Comparison of ENCODE assay signal across 17 cellular contexts in genomic region chr12:12473223-12473622, GRCh38.
DNase-seq lines count a peak whose midpoint lies in the region; ATAC-seq and TF ChIP-seq lines count a peak whose summit lies in the region.
"Had no signal": no experiment of that assay in that cellular context is flagged by ENCODE, and none has a peak within 500 bp of the region (broad histone marks: within the 10 kb centered on the region; RNA-seq: fewer than 3 reads in every experiment).

No MANE protein-coding gene starts in this region.

- no peak for TF ChIP-seq EP300 in transverse colon (IDR thresholded peaks at IDR 0.05; ENCODE audit: low read depth)

- peak overlapping the region; percentile 88 for H3K27ac ChIP-seq in CD4-positive, CD25-positive, alpha-beta regulatory T cell (ENCODE audit: insufficient read depth, low read length, poor library complexity, severe bottlenecking)
- peak overlapping the region; percentile 81 for H3K27ac ChIP-seq in CD4-positive, alpha-beta memory T cell (ENCODE audit: low read depth, low read length)
- no peak overlapping the region for H3K27ac ChIP-seq in naive thymus-derived CD4-positive, alpha-beta T cell (ENCODE audit: low read depth, low read length)
- no peak overlapping the region for H3K27ac ChIP-seq in transverse colon

- CTCF ChIA-PET in CD4-positive, alpha-beta memory T cell (lab: Charles Lee; ENCODE audit: partially characterized antibody), result interaction anchor here (0.8 to 7.1 kb wide), 16 partner anchors 17 to 264 kb away, joined by 3 to 100 read pairs (median 6); partner anchors contain the start of gene DUSP16
- CTCF ChIA-PET in naive thymus-derived CD4-positive, alpha-beta T cell (lab: Charles Lee), result interaction anchor here (0.6 to 0.9 kb wide), 3 partner anchors 79 to 225 kb away, joined by 3 to 4 read pairs (median 3); no protein-coding TSS in a partner anchor

- WGBS in transverse colon (ENCODE audit: low coverage in 1 of 2), 2 donors, result 95 to 100% methylated on average over 1 to 4 of the region's 4 CpGs

- H3K4me3 Mint-ChIP-seq in CD4-positive, CD25-positive, alpha-beta regulatory T cell, result peak overlapping the region in 2 of 4 donors; percentile 55 to 77
- H3K4me3 Mint-ChIP-seq in CD4-positive, alpha-beta memory T cell, result peak overlapping the region in 6 of 8 donors; percentile 1 to 87 (median 48)
- H3K4me3 Mint-ChIP-seq in activated T-helper 2 cell treated with anti-CD3 and anti-CD28 coated beads, Interferon-gamma antibody, Interleukin-2, Interleukin-4, amounts not matched to agents 10 μg/mL and 5 μg/mL and 100 μg/mL, durations not matched to agents 14 hours and 24 hours and 36 hours (ENCODE audit: low read depth), result no peak overlapping the region
- H3K4me3 Mint-ChIP-seq in naive thymus-derived CD4-positive, alpha-beta T cell, result no peak overlapping the region

- ATAC-seq in CD4-positive, CD25-positive, alpha-beta regulatory T cell (ENCODE audit: low read depth in 2 of 2), result no peak
- ATAC-seq in naive thymus-derived CD4-positive, alpha-beta T cell, result no peak
- ATAC-seq in HG03280 (IDR thresholded peaks at IDR 0.05; ENCODE audit: unreplicated experiment), result no peak
- ATAC-seq: activated CD4-positive, CD25-positive, alpha-beta regulatory T cell treated with anti-CD3 and anti-CD28 coated beads, Interleukin-2, amount 50 U/mL, for 24 hours had no signal

- H3K9me3 ChIP-seq in CD4-positive, CD25-positive, alpha-beta regulatory T cell (ENCODE audit: control insufficient read depth in 2 of 2, low read length in 2 of 2), result no peaks in the 10 kb centered on the region
- no peaks in the 10 kb centered on the region for H3K9me3 ChIP-seq in CD4-positive, alpha-beta memory T cell (ENCODE audit: control insufficient read depth in 1 of 2, low read length in 2 of 2)
- no peaks in the 10 kb centered on the region for H3K9me3 ChIP-seq in naive thymus-derived CD4-positive, alpha-beta T cell (ENCODE audit: control insufficient read depth in 2 of 3, low read length in 3 of 3)
- H3K9me3 ChIP-seq in transverse colon, result no peaks in the 10 kb centered on the region

- H3K9me3 Mint-ChIP-seq in CD4-positive, CD25-positive, alpha-beta regulatory T cell, result peaks cover 0 to 3% (median 0%) of the 10 kb centered on the region in 7 donors
- no peaks in the 10 kb centered on the region for H3K9me3 Mint-ChIP-seq in CD4-positive, alpha-beta memory T cell
- no peaks in the 10 kb centered on the region for H3K9me3 Mint-ChIP-seq in activated T-helper 2 cell treated with anti-CD3 and anti-CD28 coated beads, Interferon-gamma antibody, Interleukin-2, Interleukin-4, amounts not matched to agents 10 μg/mL and 5 μg/mL and 100 μg/mL, durations not matched to agents 14 hours and 24 hours and 36 hours
- peaks cover 0 to 1% (median 0%) of the 10 kb centered on the region in 11 donors for H3K9me3 Mint-ChIP-seq in naive thymus-derived CD4-positive, alpha-beta T cell

- no peak for TF ChIP-seq CTCF in transverse colon (IDR thresholded peaks at IDR 0.05)

- peaks cover 25% of the 10 kb centered on the region for H3K36me3 ChIP-seq in CD4-positive, CD25-positive, alpha-beta regulatory T cell (ENCODE audit: control insufficient read depth, insufficient read depth, low read length)
- H3K36me3 ChIP-seq in CD4-positive, alpha-beta memory T cell (ENCODE audit: insufficient read depth, low read length), result peaks cover 8% of the 10 kb centered on the region
- H3K36me3 ChIP-seq in naive thymus-derived CD4-positive, alpha-beta T cell (ENCODE audit: control insufficient read depth in 2 of 3, insufficient read depth in 3 of 3, low read length in 3 of 3), result peaks cover 0 to 19% (median 0%) of the 10 kb centered on the region in 3 experiments
- H3K36me3 ChIP-seq in transverse colon, result peaks cover 0 to 22% (median 8%) of the 10 kb centered on the region in 4 donors

- no peaks in the 10 kb centered on the region for H3K27me3 Mint-ChIP-seq in CD4-positive, CD25-positive, alpha-beta regulatory T cell
- H3K27me3 Mint-ChIP-seq in CD4-positive, alpha-beta memory T cell, result no peaks in the 10 kb centered on the region
- H3K27me3 Mint-ChIP-seq in activated T-helper 2 cell treated with anti-CD3 and anti-CD28 coated beads, Interferon-gamma antibody, Interleukin-2, Interleukin-4, amounts not matched to agents 10 μg/mL and 5 μg/mL and 100 μg/mL, durations not matched to agents 14 hours and 24 hours and 36 hours (ENCODE audit: low read depth), result no peaks in the 10 kb centered on the region
- H3K27me3 Mint-ChIP-seq in naive thymus-derived CD4-positive, alpha-beta T cell, result no peaks in the 10 kb centered on the region

- POLR2A ChIA-PET in CD4-positive, alpha-beta memory T cell (lab: Charles Lee; ENCODE audit: partially characterized antibody), result interaction anchor here (0.6 to 39.3 kb wide), 18 partner anchors 7 to 263 kb away, joined by 3 to 970 read pairs (median 30); partner anchors contain the start of genes BORCS5, CDKN1B and DUSP16
- POLR2A ChIA-PET in naive thymus-derived CD4-positive, alpha-beta T cell (lab: Charles Lee), result interaction anchor here (1.3 to 1.8 kb wide), 2 partner anchors 8 to 10 kb away, joined by 5 to 6 read pairs; no protein-coding TSS in a partner anchor

- H3K36me3 Mint-ChIP-seq in CD4-positive, CD25-positive, alpha-beta regulatory T cell, result peaks cover 51% of the 10 kb centered on the region
- peaks cover 56 to 70% of the 10 kb centered on the region in 2 donors for H3K36me3 Mint-ChIP-seq in CD4-positive, alpha-beta memory T cell
- peaks cover 80% of the 10 kb centered on the region for H3K36me3 Mint-ChIP-seq in activated T-helper 2 cell treated with anti-CD3 and anti-CD28 coated beads, Interferon-gamma antibody, Interleukin-2, Interleukin-4, amounts not matched to agents 10 μg/mL and 5 μg/mL and 100 μg/mL, durations not matched to agents 14 hours and 24 hours and 36 hours (ENCODE audit: low read depth)
- H3K36me3 Mint-ChIP-seq in naive thymus-derived CD4-positive, alpha-beta T cell, result peaks cover 24 to 75% (median 52%) of the 10 kb centered on the region in 5 donors

- DNase-seq in CD4-positive, CD25-positive, alpha-beta regulatory T cell, result no peak
- DNase-seq in CD4-positive, alpha-beta memory T cell, result no peak
- DNase-seq in activated T-helper 2 cell treated with anti-CD3 and anti-CD28 coated beads, Interferon-gamma antibody, Interleukin-2, Interleukin-4, amounts not matched to agents 10 μg/mL and 5 μg/mL and 100 μg/mL, durations not matched to agents 14 hours and 24 hours and 36 hours (ENCODE audit: low spot score), result no peak
- no peak for DNase-seq in naive thymus-derived CD4-positive, alpha-beta T cell
- DNase-seq in transverse colon (no peak), mucosa of gallbladder (ENCODE audit: low spot score) (no peak)
- DNase-seq: activated T-cell treated with anti-CD3 and anti-CD28 coated beads for 4 hours; AML-193; amygdala; effector CD4-positive, alpha-beta T cell; Karpas-422; left colon; NCI-H1092; NCI-H2029 treated with DMSO at 0.1 percent for 48 hours; stimulated activated CD8-positive, alpha-beta memory T cell treated with anti-CD3 and anti-CD28 coated beads, Interleukin-4, amount 100 ng/mL, for 48 hours had no signal

- intact Hi-C loops in CD4-positive, alpha-beta memory T cell (cut with micrococcal nuclease), result no loop called here
- intact Hi-C loops in activated T-helper 2 cell treated with anti-CD3 and anti-CD28 coated beads, Interferon-gamma antibody, Interleukin-2, Interleukin-4, amounts not matched to agents 10 μg/mL and 5 μg/mL and 100 μg/mL, durations not matched to agents 14 hours and 24 hours and 36 hours (cut with micrococcal nuclease), result no loop called here
- intact Hi-C loops in naive thymus-derived CD4-positive, alpha-beta T cell (cut with micrococcal nuclease), result no loop called here
- intact Hi-C loops in transverse colon (cut with DNase I; ENCODE audit: low total_unique reads), result no loop called here

- H3K4me3 ChIP-seq in CD4-positive, CD25-positive, alpha-beta regulatory T cell (ENCODE audit: low read depth, low read length), result no peak overlapping the region
- no peak overlapping the region for H3K4me3 ChIP-seq in CD4-positive, alpha-beta memory T cell (ENCODE audit: low read length in 2 of 2)
- H3K4me3 ChIP-seq in naive thymus-derived CD4-positive, alpha-beta T cell (ENCODE audit: low read length), result no peak overlapping the region
- no peak overlapping the region for H3K4me3 ChIP-seq in transverse colon

- peaks cover 24 to 80% (median 49%) of the 10 kb centered on the region in 4 donors for H3K4me1 Mint-ChIP-seq in CD4-positive, CD25-positive, alpha-beta regulatory T cell
- peaks cover 46 to 87% (median 63%) of the 10 kb centered on the region in 4 donors for H3K4me1 Mint-ChIP-seq in CD4-positive, alpha-beta memory T cell
- peaks cover 73% of the 10 kb centered on the region for H3K4me1 Mint-ChIP-seq in activated T-helper 2 cell treated with anti-CD3 and anti-CD28 coated beads, Interferon-gamma antibody, Interleukin-2, Interleukin-4, amounts not matched to agents 10 μg/mL and 5 μg/mL and 100 μg/mL, durations not matched to agents 14 hours and 24 hours and 36 hours (ENCODE audit: low read depth)
- peaks cover 15 to 71% (median 40%) of the 10 kb centered on the region in 7 donors for H3K4me1 Mint-ChIP-seq in naive thymus-derived CD4-positive, alpha-beta T cell

- H3K27me3 ChIP-seq in CD4-positive, CD25-positive, alpha-beta regulatory T cell (ENCODE audit: control insufficient read depth, insufficient read depth, low read length), result no peaks in the 10 kb centered on the region
- no peaks in the 10 kb centered on the region for H3K27me3 ChIP-seq in CD4-positive, alpha-beta memory T cell (ENCODE audit: insufficient read depth, low read length)
- no peaks in the 10 kb centered on the region for H3K27me3 ChIP-seq in naive thymus-derived CD4-positive, alpha-beta T cell (ENCODE audit: control insufficient read depth in 2 of 2, insufficient read depth in 2 of 2, low read length in 2 of 2)
- no peaks in the 10 kb centered on the region for H3K27me3 ChIP-seq in transverse colon

- H3K27ac Mint-ChIP-seq in CD4-positive, CD25-positive, alpha-beta regulatory T cell, result peak overlapping the region; percentile 98 to 99 (median 98)
- peak overlapping the region; percentile 91 to 99 (median 98) for H3K27ac Mint-ChIP-seq in CD4-positive, alpha-beta memory T cell
- H3K27ac Mint-ChIP-seq in activated T-helper 2 cell treated with anti-CD3 and anti-CD28 coated beads, Interferon-gamma antibody, Interleukin-2, Interleukin-4, amounts not matched to agents 10 μg/mL and 5 μg/mL and 100 μg/mL, durations not matched to agents 14 hours and 24 hours and 36 hours, result peak overlapping the region; percentile 96
- peak overlapping the region; percentile 49 to 95 (median 81) for H3K27ac Mint-ChIP-seq in naive thymus-derived CD4-positive, alpha-beta T cell

- in situ Hi-C loops in transverse colon (cut with MboI; ENCODE audit: low pct_ligation_motif_present in 1 of 4, low pct_unique_long_range_greater_than_20kb in 1 of 4, low sequenced_read_pairs in 3 of 4), result no loop called here

- peaks cover 63% of the 10 kb centered on the region for H3K4me1 ChIP-seq in CD4-positive, CD25-positive, alpha-beta regulatory T cell (ENCODE audit: control insufficient read depth, insufficient read depth, low read length, poor library complexity, severe bottlenecking)
- H3K4me1 ChIP-seq in CD4-positive, alpha-beta memory T cell (ENCODE audit: insufficient read depth, low read length), result peaks cover 69% of the 10 kb centered on the region
- peaks cover 16 to 24% of the 10 kb centered on the region in 2 donors for H3K4me1 ChIP-seq in naive thymus-derived CD4-positive, alpha-beta T cell (ENCODE audit: control insufficient read depth in 2 of 2, insufficient read depth in 2 of 2, low read length in 2 of 2)
- no peaks in the 10 kb centered on the region for H3K4me1 ChIP-seq in transverse colon

- no peak for TF ChIP-seq POLR2A in transverse colon (IDR thresholded peaks at IDR 0.05)

Comparison
In these comparisons a context has a peak if more than half of its experiments do, and no peak if none do; other contexts are left out.
1. H3K27ac ChIP-seq: peak in CD4-positive, CD25-positive, alpha-beta regulatory T cell (single experiment) and CD4-positive, alpha-beta memory T cell (single experiment); none in naive thymus-derived CD4-positive, alpha-beta T cell (single experiment) and transverse colon (0 of 4).
2. H3K4me3 Mint-ChIP-seq: peak in CD4-positive, alpha-beta memory T cell (6 of 8); none in activated T-helper 2 cell treated with anti-CD3 and anti-CD28 coated beads, Interferon-gamma antibody, Interleukin-2, Interleukin-4, amounts not matched to agents 10 μg/mL and 5 μg/mL and 100 μg/mL, durations not matched to agents 14 hours and 24 hours and 36 hours (single experiment) and naive thymus-derived CD4-positive, alpha-beta T cell (0 of 10).
3. Peak in every context shown above with its lines, with median percentiles within 50 percentile points of each other: H3K27ac Mint-ChIP-seq.